1 cellular context compared by ENCODE assay signal in the genomic region with DNA sequence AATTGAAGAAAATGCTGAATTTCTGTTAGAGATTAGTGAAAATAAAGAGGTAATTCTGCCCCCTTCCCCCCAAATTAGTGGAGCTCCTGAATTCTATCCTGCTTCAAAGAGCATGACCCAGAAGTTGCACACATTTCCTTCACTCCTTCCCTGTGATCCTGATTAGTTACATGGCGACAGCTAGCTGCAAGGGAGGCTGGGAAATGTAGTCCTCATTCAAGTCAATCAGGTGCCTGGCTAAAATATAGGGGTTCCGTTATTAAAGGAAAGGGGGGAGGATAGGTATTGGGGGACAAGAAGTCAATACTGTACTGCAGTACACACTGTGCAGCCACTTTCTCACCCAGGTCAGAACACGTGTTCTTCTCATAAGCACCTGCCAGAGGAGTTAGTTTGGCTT.
TF ChIP-seq lines count a peak whose summit lies in the region.

No MANE protein-coding gene starts in this region.

TF ChIP-seq in K562, 482 proteins besides CTCF, POLR2A, EP300 and RAD21 (continued from another document):
- peak; percentile 53 for TF ChIP-seq HCFC1 (IDR thresholded peaks at IDR 0.05; ENCODE audit: low read depth, low read length)
